Comparison of ENCODE assay signal across 1 cellular context in the genomic region with DNA sequence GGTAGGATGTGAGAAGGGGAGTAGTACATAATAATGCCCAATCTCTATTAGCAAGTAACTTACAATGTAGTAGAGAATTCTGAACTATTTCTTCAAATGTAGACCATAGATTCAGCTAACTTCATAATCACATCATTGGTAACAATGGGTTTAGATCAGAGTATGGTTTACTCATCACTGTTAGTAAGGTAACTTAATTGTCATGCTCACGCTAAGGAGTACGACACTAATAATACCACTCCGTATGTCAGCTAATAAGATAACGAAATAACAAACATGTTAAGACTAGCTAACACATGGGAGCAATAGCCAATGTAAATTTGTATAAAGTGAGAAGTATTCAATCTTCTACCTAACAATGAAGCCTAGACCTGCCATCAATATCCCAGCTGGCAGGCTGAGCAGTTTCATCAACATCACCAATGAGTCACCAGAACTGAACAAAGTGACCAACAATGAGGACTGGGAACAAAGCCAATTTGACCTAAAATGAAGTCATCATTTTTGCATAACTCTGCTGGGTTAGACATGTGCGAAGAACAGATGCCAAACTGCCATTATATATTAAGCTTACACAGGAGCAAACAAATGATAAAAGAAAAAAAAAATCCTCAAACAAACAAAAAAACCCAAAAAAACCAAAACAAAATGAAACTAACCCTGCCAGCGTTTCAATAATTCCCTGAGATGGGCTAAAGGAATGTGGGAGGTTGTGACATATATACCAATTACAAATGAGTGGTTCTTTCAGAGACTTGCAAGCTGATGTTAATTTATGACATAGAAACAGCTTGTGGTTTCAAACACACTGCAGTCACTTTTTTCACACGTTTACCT.
TF ChIP-seq lines count a peak whose summit lies in the region.

No MANE protein-coding gene starts in this region.

TF ChIP-seq in HEK293, 187 proteins besides CTCF, POLR2A, EP300 and RAD21 (continued from another document and continues in another):
- TF ChIP-seq, protein P1, sequence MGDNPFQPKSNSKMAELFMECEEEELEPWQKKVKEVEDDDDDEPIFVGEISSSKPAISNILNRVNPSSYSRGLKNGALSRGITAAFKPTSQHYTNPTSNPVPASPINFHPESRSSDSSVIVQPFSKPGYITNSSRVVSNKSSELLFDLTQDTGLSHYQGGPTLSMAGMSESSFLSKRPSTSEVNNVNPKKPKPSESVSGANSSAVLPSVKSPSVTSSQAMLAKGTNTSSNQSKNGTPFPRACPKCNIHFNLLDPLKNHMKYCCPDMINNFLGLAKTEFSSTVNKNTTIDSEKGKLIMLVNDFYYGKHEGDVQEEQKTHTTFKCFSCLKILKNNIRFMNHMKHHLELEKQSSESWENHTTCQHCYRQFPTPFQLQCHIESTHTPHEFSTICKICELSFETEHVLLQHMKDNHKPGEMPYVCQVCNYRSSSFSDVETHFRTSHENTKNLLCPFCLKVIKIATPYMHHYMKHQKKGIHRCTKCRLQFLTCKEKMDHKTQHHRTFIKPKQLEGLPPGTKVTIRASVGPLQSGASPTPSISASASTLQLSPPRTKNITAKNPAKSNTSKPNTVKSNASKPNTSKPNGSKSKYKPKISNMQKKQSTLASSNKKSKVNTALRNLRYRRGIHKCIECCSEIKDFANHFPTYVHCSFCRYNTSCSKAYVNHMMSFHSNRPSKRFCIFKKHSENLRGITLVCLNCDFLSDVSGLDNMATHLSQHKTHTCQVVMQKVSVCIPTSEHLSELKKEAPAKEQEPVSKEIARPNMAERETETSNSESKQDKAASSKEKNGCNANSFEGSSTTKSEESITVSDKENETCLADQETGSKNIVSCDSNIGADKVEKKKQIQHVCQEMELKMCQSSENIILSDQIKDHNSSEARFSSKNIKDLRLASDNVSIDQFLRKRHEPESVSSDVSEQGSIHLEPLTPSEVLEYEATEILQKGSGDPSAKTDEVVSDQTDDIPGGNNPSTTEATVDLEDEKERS (tag by site-specific recombination; IDR thresholded peaks at IDR 0.05): no peak
- peak; percentile 55; the same call in 1 of the 2 replicates for TF ChIP-seq KLF8 (tag by site-specific recombination; IDR thresholded peaks at IDR 0.05)
- TF ChIP-seq ZEB2 (tag by site-specific recombination; IDR thresholded peaks at IDR 0.05): peak; percentile 60; the same call in 1 of the 2 replicates
- TF ChIP-seq IKZF3 (tag by site-specific recombination; IDR thresholded peaks at IDR 0.05): 0 out of 2 replicates have a peak, but pooled peaks have one; percentile 7
- no peak for TF ChIP-seq ZNF530 (tag by site-specific recombination; IDR thresholded peaks at IDR 0.05; ENCODE audit: low read depth)
- 0 out of 2 replicates have a peak, but pooled peaks have one; percentile 27 for TF ChIP-seq ZNF2 (tag by site-specific recombination; IDR thresholded peaks at IDR 0.05)
- no peak for TF ChIP-seq ZNF830 (tag by site-specific recombination; IDR thresholded peaks at IDR 0.05; ENCODE audit: low read depth)
- TF ChIP-seq, protein P2, sequence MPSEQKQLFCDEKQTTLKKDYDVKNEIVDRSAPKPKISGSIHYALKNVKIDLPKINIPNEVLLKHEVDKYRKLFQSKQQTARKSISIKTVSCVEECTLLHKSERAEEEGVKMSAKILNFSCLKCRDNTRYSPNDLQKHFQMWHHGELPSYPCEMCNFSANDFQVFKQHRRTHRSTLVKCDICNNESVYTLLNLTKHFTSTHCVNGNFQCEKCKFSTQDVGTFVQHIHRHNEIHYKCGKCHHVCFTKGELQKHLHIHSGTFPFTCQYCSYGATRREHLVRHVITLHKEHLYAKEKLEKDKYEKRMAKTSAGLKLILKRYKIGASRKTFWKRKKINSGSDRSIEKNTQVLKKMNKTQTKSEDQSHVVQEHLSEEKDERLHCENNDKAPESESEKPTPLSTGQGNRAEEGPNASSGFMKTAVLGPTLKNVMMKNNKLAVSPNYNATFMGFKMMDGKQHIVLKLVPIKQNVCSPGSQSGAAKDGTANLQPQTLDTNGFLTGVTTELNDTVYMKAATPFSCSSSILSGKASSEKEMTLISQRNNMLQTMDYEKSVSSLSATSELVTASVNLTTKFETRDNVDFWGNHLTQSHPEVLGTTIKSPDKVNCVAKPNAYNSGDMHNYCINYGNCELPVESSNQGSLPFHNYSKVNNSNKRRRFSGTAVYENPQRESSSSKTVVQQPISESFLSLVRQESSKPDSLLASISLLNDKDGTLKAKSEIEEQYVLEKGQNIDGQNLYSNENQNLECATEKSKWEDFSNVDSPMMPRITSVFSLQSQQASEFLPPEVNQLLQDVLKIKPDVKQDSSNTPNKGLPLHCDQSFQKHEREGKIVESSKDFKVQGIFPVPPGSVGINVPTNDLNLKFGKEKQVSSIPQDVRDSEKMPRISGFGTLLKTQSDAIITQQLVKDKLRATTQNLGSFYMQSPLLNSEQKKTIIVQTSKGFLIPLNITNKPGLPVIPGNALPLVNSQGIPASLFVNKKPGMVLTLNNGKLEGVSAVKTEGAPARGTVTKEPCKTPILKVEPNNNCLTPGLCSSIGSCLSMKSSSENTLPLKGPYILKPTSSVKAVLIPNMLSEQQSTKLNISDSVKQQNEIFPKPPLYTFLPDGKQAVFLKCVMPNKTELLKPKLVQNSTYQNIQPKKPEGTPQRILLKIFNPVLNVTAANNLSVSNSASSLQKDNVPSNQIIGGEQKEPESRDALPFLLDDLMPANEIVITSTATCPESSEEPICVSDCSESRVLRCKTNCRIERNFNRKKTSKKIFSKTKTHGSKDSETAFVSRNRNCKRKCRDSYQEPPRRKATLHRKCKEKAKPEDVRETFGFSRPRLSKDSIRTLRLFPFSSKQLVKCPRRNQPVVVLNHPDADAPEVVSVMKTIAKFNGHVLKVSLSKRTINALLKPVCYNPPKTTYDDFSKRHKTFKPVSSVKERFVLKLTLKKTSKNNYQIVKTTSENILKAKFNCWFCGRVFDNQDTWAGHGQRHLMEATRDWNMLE (tag by site-specific recombination; conservative IDR thresholded peaks at IDR 0.05; ENCODE audit: low read depth): peak; percentile 36; the same call in 1 of the 2 replicates
- TF ChIP-seq, protein P3, sequence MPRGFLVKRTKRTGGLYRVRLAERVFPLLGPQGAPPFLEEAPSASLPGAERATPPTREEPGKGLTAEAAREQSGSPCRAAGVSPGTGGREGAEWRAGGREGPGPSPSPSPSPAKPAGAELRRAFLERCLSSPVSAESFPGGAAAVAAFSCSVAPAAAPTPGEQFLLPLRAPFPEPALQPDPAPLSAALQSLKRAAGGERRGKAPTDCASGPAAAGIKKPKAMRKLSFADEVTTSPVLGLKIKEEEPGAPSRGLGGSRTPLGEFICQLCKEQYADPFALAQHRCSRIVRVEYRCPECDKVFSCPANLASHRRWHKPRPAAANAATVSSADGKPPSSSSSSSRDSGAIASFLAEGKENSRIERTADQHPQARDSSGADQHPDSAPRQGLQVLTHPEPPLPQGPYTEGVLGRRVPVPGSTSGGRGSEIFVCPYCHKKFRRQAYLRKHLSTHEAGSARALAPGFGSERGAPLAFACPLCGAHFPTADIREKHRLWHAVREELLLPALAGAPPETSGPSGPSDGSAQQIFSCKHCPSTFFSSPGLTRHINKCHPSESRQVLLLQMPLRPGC (tag by site-specific recombination; IDR thresholded peaks at IDR 0.05): peak; percentile 80
- TF ChIP-seq, protein P4, sequence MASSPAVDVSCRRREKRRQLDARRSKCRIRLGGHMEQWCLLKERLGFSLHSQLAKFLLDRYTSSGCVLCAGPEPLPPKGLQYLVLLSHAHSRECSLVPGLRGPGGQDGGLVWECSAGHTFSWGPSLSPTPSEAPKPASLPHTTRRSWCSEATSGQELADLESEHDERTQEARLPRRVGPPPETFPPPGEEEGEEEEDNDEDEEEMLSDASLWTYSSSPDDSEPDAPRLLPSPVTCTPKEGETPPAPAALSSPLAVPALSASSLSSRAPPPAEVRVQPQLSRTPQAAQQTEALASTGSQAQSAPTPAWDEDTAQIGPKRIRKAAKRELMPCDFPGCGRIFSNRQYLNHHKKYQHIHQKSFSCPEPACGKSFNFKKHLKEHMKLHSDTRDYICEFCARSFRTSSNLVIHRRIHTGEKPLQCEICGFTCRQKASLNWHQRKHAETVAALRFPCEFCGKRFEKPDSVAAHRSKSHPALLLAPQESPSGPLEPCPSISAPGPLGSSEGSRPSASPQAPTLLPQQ (tag by site-specific recombination; IDR thresholded peaks at IDR 0.05): peak; percentile 29; the same call in 1 of the 2 replicates
- TF ChIP-seq ZNF416 (tag by site-specific recombination; IDR thresholded peaks at IDR 0.05): no peak
- TF ChIP-seq, protein P5, sequence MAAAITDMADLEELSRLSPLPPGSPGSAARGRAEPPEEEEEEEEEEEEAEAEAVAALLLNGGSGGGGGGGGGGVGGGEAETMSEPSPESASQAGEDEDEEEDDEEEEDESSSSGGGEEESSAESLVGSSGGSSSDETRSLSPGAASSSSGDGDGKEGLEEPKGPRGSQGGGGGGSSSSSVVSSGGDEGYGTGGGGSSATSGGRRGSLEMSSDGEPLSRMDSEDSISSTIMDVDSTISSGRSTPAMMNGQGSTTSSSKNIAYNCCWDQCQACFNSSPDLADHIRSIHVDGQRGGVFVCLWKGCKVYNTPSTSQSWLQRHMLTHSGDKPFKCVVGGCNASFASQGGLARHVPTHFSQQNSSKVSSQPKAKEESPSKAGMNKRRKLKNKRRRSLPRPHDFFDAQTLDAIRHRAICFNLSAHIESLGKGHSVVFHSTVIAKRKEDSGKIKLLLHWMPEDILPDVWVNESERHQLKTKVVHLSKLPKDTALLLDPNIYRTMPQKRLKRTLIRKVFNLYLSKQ (tag by site-specific recombination; IDR thresholded peaks at IDR 0.05; ENCODE audit: borderline replicate concordance): no peak
- TF ChIP-seq ZNF843 (tag by site-specific recombination; IDR thresholded peaks at IDR 0.05): peak; percentile 58; the same call in 1 of the 2 replicates
- TF ChIP-seq ZFP3 (tag by site-specific recombination; IDR thresholded peaks at IDR 0.05; ENCODE audit: low read depth): no peak
- peak; percentile 94 for TF ChIP-seq FEZF1 (tag by site-specific recombination; IDR thresholded peaks at IDR 0.05)
- TF ChIP-seq ZBTB21 (tag by site-specific recombination; IDR thresholded peaks at IDR 0.05): peak; percentile 86
- 0 out of 2 replicates have a peak, but pooled peaks have one; percentile 16 for TF ChIP-seq ZNF626 (tag by site-specific recombination; IDR thresholded peaks at IDR 0.05)
- peak; percentile 59 for TF ChIP-seq KLF16 (tag by site-specific recombination; IDR thresholded peaks at IDR 0.05)
- TF ChIP-seq GLIS1 (tag by site-specific recombination; IDR thresholded peaks at IDR 0.05): 0 out of 2 replicates have a peak, but pooled peaks have one; percentile 15
- TF ChIP-seq BCL11A (tag by site-specific recombination; IDR thresholded peaks at IDR 0.05; ENCODE audit: low read depth): peak; percentile 76; the same call in 1 of the 2 replicates
- TF ChIP-seq, protein P6, sequence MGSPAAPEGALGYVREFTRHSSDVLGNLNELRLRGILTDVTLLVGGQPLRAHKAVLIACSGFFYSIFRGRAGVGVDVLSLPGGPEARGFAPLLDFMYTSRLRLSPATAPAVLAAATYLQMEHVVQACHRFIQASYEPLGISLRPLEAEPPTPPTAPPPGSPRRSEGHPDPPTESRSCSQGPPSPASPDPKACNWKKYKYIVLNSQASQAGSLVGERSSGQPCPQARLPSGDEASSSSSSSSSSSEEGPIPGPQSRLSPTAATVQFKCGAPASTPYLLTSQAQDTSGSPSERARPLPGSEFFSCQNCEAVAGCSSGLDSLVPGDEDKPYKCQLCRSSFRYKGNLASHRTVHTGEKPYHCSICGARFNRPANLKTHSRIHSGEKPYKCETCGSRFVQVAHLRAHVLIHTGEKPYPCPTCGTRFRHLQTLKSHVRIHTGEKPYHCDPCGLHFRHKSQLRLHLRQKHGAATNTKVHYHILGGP (tag by site-specific recombination; IDR thresholded peaks at IDR 0.05): no peak
- peak; percentile 35; the same call in 1 of the 2 replicates for TF ChIP-seq ZNF24 (tag by site-specific recombination; IDR thresholded peaks at IDR 0.05)
- TF ChIP-seq, protein P7, sequence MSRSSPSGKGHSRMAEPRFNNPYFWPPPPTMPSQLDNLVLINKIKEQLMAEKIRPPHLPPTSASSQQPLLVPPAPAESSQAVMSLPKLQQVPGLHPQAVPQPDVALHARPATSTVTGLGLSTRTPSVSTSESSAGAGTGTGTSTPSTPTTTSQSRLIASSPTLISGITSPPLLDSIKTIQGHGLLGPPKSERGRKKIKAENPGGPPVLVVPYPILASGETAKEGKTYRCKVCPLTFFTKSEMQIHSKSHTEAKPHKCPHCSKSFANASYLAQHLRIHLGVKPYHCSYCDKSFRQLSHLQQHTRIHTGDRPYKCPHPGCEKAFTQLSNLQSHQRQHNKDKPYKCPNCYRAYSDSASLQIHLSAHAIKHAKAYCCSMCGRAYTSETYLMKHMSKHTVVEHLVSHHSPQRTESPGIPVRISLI (tag by site-specific recombination; IDR thresholded peaks at IDR 0.05): peak; percentile 87
- TF ChIP-seq ZNF629 (tag by site-specific recombination; IDR thresholded peaks at IDR 0.05): peak; percentile 94
- TF ChIP-seq ZNF366 (tag by site-specific recombination; conservative IDR thresholded peaks at IDR 0.05): peak; percentile 86
- TF ChIP-seq, protein P8, sequence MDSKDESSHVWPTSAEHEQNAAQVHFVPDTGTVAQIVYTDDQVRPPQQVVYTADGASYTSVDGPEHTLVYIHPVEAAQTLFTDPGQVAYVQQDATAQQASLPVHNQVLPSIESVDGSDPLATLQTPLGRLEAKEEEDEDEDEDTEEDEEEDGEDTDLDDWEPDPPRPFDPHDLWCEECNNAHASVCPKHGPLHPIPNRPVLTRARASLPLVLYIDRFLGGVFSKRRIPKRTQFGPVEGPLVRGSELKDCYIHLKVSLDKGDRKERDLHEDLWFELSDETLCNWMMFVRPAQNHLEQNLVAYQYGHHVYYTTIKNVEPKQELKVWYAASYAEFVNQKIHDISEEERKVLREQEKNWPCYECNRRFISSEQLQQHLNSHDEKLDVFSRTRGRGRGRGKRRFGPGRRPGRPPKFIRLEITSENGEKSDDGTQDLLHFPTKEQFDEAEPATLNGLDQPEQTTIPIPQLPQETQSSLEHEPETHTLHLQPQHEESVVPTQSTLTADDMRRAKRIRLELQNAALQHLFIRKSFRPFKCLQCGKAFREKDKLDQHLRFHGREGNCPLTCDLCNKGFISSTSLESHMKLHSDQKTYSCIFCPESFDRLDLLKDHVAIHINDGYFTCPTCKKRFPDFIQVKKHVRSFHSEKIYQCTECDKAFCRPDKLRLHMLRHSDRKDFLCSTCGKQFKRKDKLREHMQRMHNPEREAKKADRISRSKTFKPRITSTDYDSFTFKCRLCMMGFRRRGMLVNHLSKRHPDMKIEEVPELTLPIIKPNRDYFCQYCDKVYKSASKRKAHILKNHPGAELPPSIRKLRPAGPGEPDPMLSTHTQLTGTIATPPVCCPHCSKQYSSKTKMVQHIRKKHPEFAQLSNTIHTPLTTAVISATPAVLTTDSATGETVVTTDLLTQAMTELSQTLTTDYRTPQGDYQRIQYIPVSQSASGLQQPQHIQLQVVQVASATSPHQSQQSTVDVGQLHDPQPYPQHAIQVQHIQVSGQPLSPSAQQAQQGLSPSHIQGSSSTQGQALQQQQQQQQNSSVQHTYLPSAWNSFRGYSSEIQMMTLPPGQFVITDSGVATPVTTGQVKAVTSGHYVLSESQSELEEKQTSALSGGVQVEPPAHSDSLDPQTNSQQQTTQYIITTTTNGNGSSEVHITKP (tag by site-specific recombination; IDR thresholded peaks at IDR 0.05): 0 out of 2 replicates have a peak, but pooled peaks have one; percentile 23
- TF ChIP-seq WT1 (tag by site-specific recombination; IDR thresholded peaks at IDR 0.05): peak; percentile 42; the same call in 1 of the 2 replicates
- TF ChIP-seq ZNF660 (tag by site-specific recombination; IDR thresholded peaks at IDR 0.05): peak; percentile 91
